In the genomic region with DNA sequence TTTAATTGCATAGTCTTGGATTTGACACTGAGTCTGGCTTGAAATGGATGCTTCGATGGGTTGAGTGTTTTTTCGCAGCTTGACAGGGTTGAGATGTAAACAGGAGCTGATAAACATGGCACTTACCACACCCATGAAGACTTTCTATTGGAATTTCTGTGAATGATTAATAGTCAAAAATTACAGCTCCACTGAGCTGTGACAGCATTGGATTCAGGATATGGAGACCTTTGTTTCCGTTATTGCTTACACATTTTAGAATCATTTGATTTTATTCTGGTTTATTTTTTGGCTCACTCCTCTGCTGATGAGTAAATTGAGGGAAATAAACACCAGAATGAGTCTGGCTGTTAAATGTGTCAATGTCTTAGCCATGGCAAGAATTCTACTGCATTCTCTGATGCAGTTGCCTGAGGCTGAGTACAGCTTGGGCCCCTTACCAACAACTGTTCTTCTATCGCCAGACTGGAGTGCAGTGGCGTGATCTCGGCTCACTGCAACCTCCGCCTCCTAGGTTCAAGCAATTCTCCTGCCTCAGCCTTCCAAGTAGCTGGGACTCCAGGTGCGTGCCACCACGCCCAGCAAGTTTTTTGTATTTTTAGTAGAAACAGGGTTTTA, we compare ENCODE assay signal across 18 cellular contexts.
"Had no signal": no experiment of that assay in that cellular context is flagged by ENCODE, and none has a peak within 500 bp of the region (broad histone marks: within the 10 kb centered on the region; RNA-seq: fewer than 3 reads in every experiment).

No MANE protein-coding gene starts in this region.

- H3K27ac ChIP-seq: colonic mucosa, gastrocnemius medialis, left ventricle myocardium inferior, upper lobe of left lung had no signal

- H3K27ac Mint-ChIP-seq: activated CD8-positive, alpha-beta T cell treated with anti-CD3 and anti-CD28 coated beads, Interleukin-2, amount 10 ng/mL, durations not matched to agents 7 days and 5 days; activated naive CD4-positive, alpha-beta T cell treated with anti-CD3 and anti-CD28 coated beads for 36 hours; activated T-cell treated with anti-CD3 and anti-CD28 coated beads, Interleukin-2, amount 50 U/mL, for 24 hours; stimulated activated naive CD8-positive, alpha-beta T cell treated with anti-CD3 and anti-CD28 coated beads, Interleukin-15, Interleukin-2, amounts not matched to agents 100 ng/mL and 50 ng/mL, for 24 hours had no signal

- H3K27me3 ChIP-seq: colonic mucosa, gastrocnemius medialis, upper lobe of left lung had no signal

- H3K4me1 ChIP-seq: colonic mucosa, left ventricle myocardium inferior, upper lobe of left lung had no signal

- H3K27me3 Mint-ChIP-seq: brain had no signal

- H3K9me3 Mint-ChIP-seq: activated naive CD4-positive, alpha-beta T cell treated with anti-CD3 and anti-CD28 coated beads for 36 hours; stimulated activated naive CD8-positive, alpha-beta T cell treated with anti-CD3 and anti-CD28 coated beads, Interleukin-15, Interleukin-2, amounts not matched to agents 100 ng/mL and 50 ng/mL, for 24 hours had no signal

- H3K36me3 Mint-ChIP-seq: brain had no signal

- DNase-seq: activated CD4-positive, alpha-beta T cell treated with anti-CD3 and anti-CD28 coated beads for 48 hours; activated CD4-positive, CD25-positive, alpha-beta regulatory T cell; activated CD8-positive, alpha-beta T cell treated with anti-CD3 and anti-CD28 coated beads, Interleukin-2, amount 10 ng/mL, durations not matched to agents 7 days and 5 days; activated naive CD4-positive, alpha-beta T cell treated with anti-CD3 and anti-CD28 coated beads for 36 hours; activated T-cell treated with anti-CD3 and anti-CD28 coated beads, Interleukin-2, amount 50 U/mL, for 24 hours; caudate nucleus; colonic mucosa; erythroblast; gastrocnemius medialis; head of caudate nucleus; left ventricle myocardium inferior; mammary epithelial cell; occipital lobe; posterior cingulate gyrus; SW 1271; upper lobe of left lung had no signal

- H3K4me3 ChIP-seq: colonic mucosa, gastrocnemius medialis, left ventricle myocardium inferior, upper lobe of left lung had no signal

- ATAC-seq: activated CD8-positive, alpha-beta T cell treated with anti-CD3 and anti-CD28 coated beads, Interleukin-2, amount 10 ng/mL, durations not matched to agents 7 days and 5 days; gastrocnemius medialis had no signal

- H3K9me3 ChIP-seq: colonic mucosa, gastrocnemius medialis, left ventricle myocardium inferior, upper lobe of left lung had no signal

- H3K4me3 Mint-ChIP-seq: activated CD8-positive, alpha-beta T cell treated with anti-CD3 and anti-CD28 coated beads, Interleukin-2, amount 10 ng/mL, durations not matched to agents 7 days and 5 days; activated naive CD4-positive, alpha-beta T cell treated with anti-CD3 and anti-CD28 coated beads for 36 hours; activated T-cell treated with anti-CD3 and anti-CD28 coated beads, Interleukin-2, amount 50 U/mL, for 24 hours; brain; stimulated activated naive CD8-positive, alpha-beta T cell treated with anti-CD3 and anti-CD28 coated beads, Interleukin-15, Interleukin-2, amounts not matched to agents 100 ng/mL and 50 ng/mL, for 24 hours had no signal

- H3K36me3 ChIP-seq: colonic mucosa, gastrocnemius medialis, left ventricle myocardium inferior, upper lobe of left lung had no signal
